In genomic region chr5:108381034-108381954, GRCh38 we compare ENCODE assay signal across 8 cellular contexts.
DNase-seq lines count a peak whose midpoint lies in the region; ATAC-seq, FAIRE-seq and TF ChIP-seq lines count a peak whose summit lies in the region.

No MANE protein-coding gene starts in this region.

- H3K4me3 ChIP-seq in astrocyte of the spinal cord (ENCODE audit: low read depth, low read length) (peak overlapping the region; percentile 74), iPS DF 6.9 (ENCODE audit: low read length) (peak overlapping the region; percentile 66), skeletal muscle cell (ENCODE audit: low read depth, low read length) (peak overlapping the region; percentile 77)

- DNase-seq in ELR (ENCODE audit: low read depth) (peak; percentile 74), astrocyte of the spinal cord (ENCODE audit: low read depth, low spot score) (peak; percentile 73), iPS DF 6.9 (ENCODE audit: low read depth, low spot score) (no peak), skeletal muscle cell (ENCODE audit: low read depth) (no peak), D721Med (ENCODE audit: insufficient read length, low spot score) (no peak)
- DNase-seq in T-helper 2 cell treated with Interferon-gamma antibody and Interleukin-4, amounts not matched to agents 5 μg/mL and 100 μg/mL, for 36 hours (ENCODE audit: low spot score) = peak; percentile 82

- FAIRE-seq in D721Med (lab: Jason Lieb, UNC) = no peak

- peak; percentile 47 for ATAC-seq in GM21529 (IDR thresholded peaks at IDR 0.05; ENCODE audit: unreplicated experiment)

- in situ Hi-C loops in astrocyte of the spinal cord (cut with HindIII; ENCODE audit: low sequenced_read_pairs) = no loop called here

- H3K4me3 Mint-ChIP-seq in T-helper 2 cell treated with Interferon-gamma antibody and Interleukin-4, amounts not matched to agents 5 μg/mL and 100 μg/mL, for 36 hours = peak overlapping the region; percentile 69

- WGBS in iPS DF 6.9 (ENCODE audit: insufficient coverage, insufficient read length) = no CpG with 5 or more reads among the region's 112 CpGs

- H3K27me3 Mint-ChIP-seq in T-helper 2 cell treated with Interferon-gamma antibody and Interleukin-4, amounts not matched to agents 5 μg/mL and 100 μg/mL, for 36 hours (ENCODE audit: low read depth) = no peaks in the 10 kb centered on the region

- peaks cover 13% of the 10 kb centered on the region for H3K9me3 Mint-ChIP-seq in T-helper 2 cell treated with Interferon-gamma antibody and Interleukin-4, amounts not matched to agents 5 μg/mL and 100 μg/mL, for 36 hours

- peaks cover 33% of the 10 kb centered on the region for H3K4me1 Mint-ChIP-seq in T-helper 2 cell treated with Interferon-gamma antibody and Interleukin-4, amounts not matched to agents 5 μg/mL and 100 μg/mL, for 36 hours (ENCODE audit: low read depth)

- TF ChIP-seq RAD21 in Ishikawa (IDR thresholded peaks at IDR 0.05; ENCODE audit: low read depth) = no peak

- no peaks in the 10 kb centered on the region for H3K27me3 ChIP-seq in iPS DF 6.9 (ENCODE audit: control insufficient read depth, insufficient read depth, low read length)

- peak overlapping the region; percentile 83 for H3K27ac Mint-ChIP-seq in T-helper 2 cell treated with Interferon-gamma antibody and Interleukin-4, amounts not matched to agents 5 μg/mL and 100 μg/mL, for 36 hours

- H3K4me1 ChIP-seq in iPS DF 6.9 (ENCODE audit: control insufficient read depth, insufficient read depth, low read length) = no peaks in the 10 kb centered on the region

- H3K36me3 Mint-ChIP-seq in T-helper 2 cell treated with Interferon-gamma antibody and Interleukin-4, amounts not matched to agents 5 μg/mL and 100 μg/mL, for 36 hours (ENCODE audit: low read depth) = peaks cover 17% of the 10 kb centered on the region

- no peaks in the 10 kb centered on the region for H3K9me3 ChIP-seq in iPS DF 6.9 (ENCODE audit: control insufficient read depth, insufficient read depth, low read length)

- no peaks in the 10 kb centered on the region; the same call in 1 of the 2 replicates for H3K36me3 ChIP-seq in iPS DF 6.9 (ENCODE audit: control insufficient read depth, insufficient read depth, low read length)

- no peak overlapping the region for H3K27ac ChIP-seq in iPS DF 6.9 (ENCODE audit: low read length)

- no peak for TF ChIP-seq EP300 in Ishikawa (IDR thresholded peaks at IDR 0.05; ENCODE audit: borderline replicate concordance)

- TF ChIP-seq CTCF in astrocyte of the spinal cord (IDR thresholded peaks at IDR 0.05; ENCODE audit: low read depth, low read length) (no peak), D721Med (IDR thresholded peaks at IDR 0.05; ENCODE audit: insufficient read depth, missing control alignments) (no peak)

TF ChIP-seq in Ishikawa, 13 proteins besides CTCF, POLR2A, EP300 and RAD21:
- TF ChIP-seq MAX (IDR thresholded peaks at IDR 0.05) (no peak), YY1 (IDR thresholded peaks at IDR 0.05; ENCODE audit: low read depth) (no peak), NFIC (IDR thresholded peaks at IDR 0.05) (no peak), TCF12 (IDR thresholded peaks at IDR 0.05; ENCODE audit: low read depth) (no peak), TEAD4 (IDR thresholded peaks at IDR 0.05) (0 out of 2 replicates have a peak, but pooled peaks have one; percentile 4), USF1 (IDR thresholded peaks at IDR 0.05) (no peak), ZBTB7A (IDR thresholded peaks at IDR 0.05; ENCODE audit: low read depth) (peak; percentile 72; the same call in 1 of the 2 replicates), EGR1 (IDR thresholded peaks at IDR 0.05) (peak; percentile 34; the same call in 1 of the 2 replicates), TAF1 (IDR thresholded peaks at IDR 0.05; ENCODE audit: low read depth) (peak; percentile 29; the same call in 1 of the 2 replicates), CREB1 (IDR thresholded peaks at IDR 0.05; ENCODE audit: low read depth) (no peak), REST (IDR thresholded peaks at IDR 0.05; ENCODE audit: low read depth) (no peak), FOXM1 (IDR thresholded peaks at IDR 0.05; ENCODE audit: borderline replicate concordance, low read depth) (no peak), CEBPB (IDR thresholded peaks at IDR 0.05) (no peak)

Comparison
In these comparisons a context has a peak if more than half of its experiments do, and no peak if none do; other contexts are left out.
1. DNase-seq: peak in ELR (single experiment), T-helper 2 cell treated with Interferon-gamma antibody and Interleukin-4, amounts not matched to agents 5 μg/mL and 100 μg/mL, for 36 hours (single experiment) and astrocyte of the spinal cord (single experiment); none in iPS DF 6.9 (single experiment), skeletal muscle cell (single experiment) and D721Med (single experiment).
2. Peak in every context shown above with its lines, with median percentiles within 50 percentile points of each other: H3K4me3 ChIP-seq.